20 cellular contexts compared by ENCODE assay signal in the genomic region with DNA sequence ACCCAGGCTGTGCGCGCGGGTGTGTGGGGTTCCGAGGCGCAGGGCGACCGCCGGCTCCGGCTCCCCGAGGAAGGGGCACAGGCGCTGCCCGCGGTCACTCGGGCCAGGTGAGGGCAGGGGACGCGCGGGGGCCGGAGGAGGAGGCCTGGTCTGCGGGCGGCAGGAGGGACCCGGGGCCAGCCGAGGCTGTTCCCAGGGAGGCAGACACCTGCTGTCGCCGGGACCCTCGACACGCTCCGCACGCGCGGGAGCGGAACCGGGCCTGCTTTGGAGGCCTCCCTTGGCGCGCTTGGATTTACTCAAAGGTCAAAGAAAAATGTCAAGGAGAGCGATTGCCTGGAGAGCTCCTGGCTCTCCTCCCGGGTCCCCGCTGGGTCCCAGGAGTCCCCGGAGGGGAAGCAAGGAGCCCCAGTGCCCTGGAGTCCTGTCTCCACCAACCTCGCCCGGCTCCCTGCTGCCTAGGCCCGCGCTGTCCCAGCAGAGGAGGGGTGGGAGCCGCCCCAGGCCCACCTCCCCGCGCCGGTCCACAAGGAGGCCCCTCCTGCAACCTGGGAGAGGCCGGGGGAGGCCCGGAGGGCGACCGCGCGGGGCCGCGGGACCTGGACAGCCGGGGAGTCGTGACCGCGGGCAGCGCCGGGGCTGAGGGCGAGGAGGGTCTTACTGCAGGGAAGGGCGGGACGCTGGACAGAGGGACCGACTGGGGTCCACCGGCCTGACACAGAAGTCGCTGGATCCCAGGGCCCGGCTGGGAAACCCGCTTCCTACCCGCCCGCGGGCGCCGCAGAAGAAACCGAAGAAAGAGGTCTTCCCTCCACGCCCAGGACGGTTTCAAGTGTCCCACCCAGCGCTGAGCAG.
DNase-seq lines count a peak whose midpoint lies in the region; ATAC-seq and TF ChIP-seq lines count a peak whose summit lies in the region.
"Had no signal": no experiment of that assay in that cellular context is flagged by ENCODE, and none has a peak within 500 bp of the region (broad histone marks: within the 10 kb centered on the region; RNA-seq: fewer than 3 reads in every experiment).

No MANE protein-coding gene starts in this region.

- no peak for TF ChIP-seq RAD21 in SK-N-SH (IDR thresholded peaks at IDR 0.05; ENCODE audit: low read length)

- H3K9ac ChIP-seq in SK-N-SH (no peak overlapping the region), NT2/D1 (ENCODE audit: insufficient read length, low read depth) (no peak overlapping the region)

- WGBS in SK-N-SH (ENCODE audit: low lambda C conversion rate): 92% methylated on average over 70 of the region's 77 CpGs

- no peak overlapping the region for H2AFZ ChIP-seq in SK-N-SH (ENCODE audit: low read depth)

- no peaks in the 10 kb centered on the region for H3K9me3 ChIP-seq in SK-N-SH
- no peaks in the 10 kb centered on the region for H3K9me3 ChIP-seq in NT2/D1 (ENCODE audit: insufficient read depth, low read length)
- no peaks in the 10 kb centered on the region for H3K9me3 ChIP-seq in effector memory CD4-positive, alpha-beta T cell (ENCODE audit: control insufficient read depth, low read length)
- H3K9me3 ChIP-seq: Caco-2, stomach had no signal

- H3K36me3 ChIP-seq in SK-N-SH (replicated peaks in 1 of 2; ENCODE audit: control insufficient read depth in 1 of 2, insufficient read depth in 2 of 2, low read length in 1 of 2) (peaks cover 6 to 26% of the 10 kb centered on the region in 2 experiments), NT2/D1 (ENCODE audit: insufficient read depth, insufficient read length, low read length) (no peaks in the 10 kb centered on the region)
- H3K36me3 ChIP-seq in effector memory CD4-positive, alpha-beta T cell (ENCODE audit: control insufficient read depth, insufficient read depth, low read length): no peaks in the 10 kb centered on the region

- H4K20me1 ChIP-seq in SK-N-SH (ENCODE audit: insufficient read depth): no peaks in the 10 kb centered on the region

- H3K27me3 ChIP-seq in SK-N-SH (ENCODE audit: insufficient read depth) (no peaks in the 10 kb centered on the region), NT2/D1 (ENCODE audit: insufficient read depth, insufficient read length) (peaks cover 97% of the 10 kb centered on the region)
- peaks cover 85% of the 10 kb centered on the region for H3K27me3 ChIP-seq in effector memory CD4-positive, alpha-beta T cell (replicated peaks; ENCODE audit: control insufficient read depth, insufficient read depth, low read length, poor library complexity, severe bottlenecking)

- H3K4me1 ChIP-seq in SK-N-SH (ENCODE audit: control insufficient read depth in 1 of 2, insufficient read depth in 2 of 2, low read depth in 1 of 2, low read length in 1 of 2): peaks cover 0 to 14% of the 10 kb centered on the region in 2 experiments; a peak in 2 of 4 replicates
- peaks cover 5% of the 10 kb centered on the region for H3K4me1 ChIP-seq in NT2/D1 (ENCODE audit: insufficient read depth, insufficient read length)
- peaks cover 28% of the 10 kb centered on the region for H3K4me1 ChIP-seq in effector memory CD4-positive, alpha-beta T cell (ENCODE audit: control insufficient read depth, insufficient read depth, low read length, poor library complexity, severe bottlenecking)

- no peak overlapping the region for H3K27ac ChIP-seq in SK-N-SH (ENCODE audit: low read depth in 2 of 2, low read length in 1 of 2)
- no peak overlapping the region for H3K27ac ChIP-seq in effector memory CD4-positive, alpha-beta T cell (ENCODE audit: insufficient read depth, low read length, poor library complexity, severe bottlenecking)
- H3K27ac ChIP-seq: 22Rv1 had no signal

- no peak for TF ChIP-seq CTCF in SK-N-SH (IDR thresholded peaks at IDR 0.05)

- peaks cover 8% of the 10 kb centered on the region for H3F3A ChIP-seq in SK-N-SH (replicated peaks; ENCODE audit: insufficient read depth)

- no peak overlapping the region for H3K4me2 ChIP-seq in SK-N-SH

- H3K79me2 ChIP-seq in SK-N-SH (ENCODE audit: insufficient read depth): peaks cover 5% of the 10 kb centered on the region; the same call in 1 of the 2 replicates

- intact Hi-C loops in posterior vena cava (cut with DNase I): no loop called here

- CTCF ChIA-PET in SK-N-SH (lab: Yijun Ruan, JAX): no interaction called here

- H3K4me3 ChIP-seq in SK-N-SH (ENCODE audit: low read depth in 2 of 2, low read length in 1 of 2): no peak overlapping the region
- peak overlapping the region; percentile 21 for H3K4me3 ChIP-seq in NT2/D1 (ENCODE audit: insufficient read length, low read depth)
- H3K4me3 ChIP-seq in effector memory CD4-positive, alpha-beta T cell (ENCODE audit: insufficient read depth, low read depth, low read length, poor library complexity, severe bottlenecking): no peak overlapping the region

- H3K9me2 ChIP-seq in SK-N-SH: no peaks in the 10 kb centered on the region

- no peak for TF ChIP-seq EP300 in SK-N-SH (IDR thresholded peaks at IDR 0.05; ENCODE audit: borderline replicate concordance in 1 of 2, low read depth in 1 of 2, low read length in 1 of 2)

- DNase-seq in SK-N-SH (peak; percentile 44), NT2/D1 (ENCODE audit: low read depth, low spot score) (no peak), left kidney (ENCODE audit: low read depth, low spot score) (peak; percentile 65), posterior vena cava (ENCODE audit: low spot score) (peak; percentile 63), DMS 273 (lab: John Stamatoyannopoulos, UW; ENCODE audit: unreplicated experiment) (no peak)
- DNase-seq in effector memory CD4-positive, alpha-beta T cell: no peak
- DNase-seq: activated CD4-positive, alpha-beta T cell treated with anti-CD3 and anti-CD28 coated beads, Interleukin-2, amount 10 ng/mL, durations not matched to agents 7 days and 5 days; activated naive CD4-positive, alpha-beta T cell; AML-193; EL; hippocampal formation; midbrain; NCI-H1105; NCI-H2081 treated with DMSO at 0.1 percent for 48 hours; stimulated activated CD4-positive, alpha-beta T cell treated with anti-CD3 and anti-CD28 coated beads, Interleukin-2, amount 100 ng/mL, for 24 hours; stomach had no signal

- POLR2A ChIA-PET in SK-N-SH (lab: Yijun Ruan, JAX): no interaction called here

- no peak for ATAC-seq in SK-N-SH treated with all-trans-retinoic acid at 6 μM for 48 hours
- ATAC-seq in HG03520 (IDR thresholded peaks at IDR 0.05; ENCODE audit: unreplicated experiment): no peak

TF ChIP-seq in SK-N-SH, 30 proteins besides CTCF, POLR2A, EP300 and RAD21 (continues in another document):
- TF ChIP-seq RFX5 (IDR thresholded peaks at IDR 0.05; ENCODE audit: low read length) (no peak), NFIC (IDR thresholded peaks at IDR 0.05; ENCODE audit: borderline replicate concordance) (no peak), SIN3A (IDR thresholded peaks at IDR 0.05; ENCODE audit: borderline replicate concordance, low read depth, low read length) (no peak), SMC3 (IDR thresholded peaks at IDR 0.05; ENCODE audit: low read depth, low read length) (no peak), ZBTB33 (IDR thresholded peaks at IDR 0.05; ENCODE audit: borderline replicate concordance, low read depth) (no peak), RXRA (IDR thresholded peaks at IDR 0.05; ENCODE audit: borderline replicate concordance, low read depth) (no peak)

TF ChIP-seq in SK-N-SH treated with all-trans-retinoic acid at 6 μM for 48 hours, 23 proteins besides CTCF, POLR2A, EP300 and RAD21 (continues in another document):
- no peak for TF ChIP-seq ZFP30 (CRISPR knock-in tag; IDR thresholded peaks at IDR 0.05)
- no peak for TF ChIP-seq CSDC2 (CRISPR knock-in tag; IDR thresholded peaks at IDR 0.05)
- TF ChIP-seq, protein P1, sequence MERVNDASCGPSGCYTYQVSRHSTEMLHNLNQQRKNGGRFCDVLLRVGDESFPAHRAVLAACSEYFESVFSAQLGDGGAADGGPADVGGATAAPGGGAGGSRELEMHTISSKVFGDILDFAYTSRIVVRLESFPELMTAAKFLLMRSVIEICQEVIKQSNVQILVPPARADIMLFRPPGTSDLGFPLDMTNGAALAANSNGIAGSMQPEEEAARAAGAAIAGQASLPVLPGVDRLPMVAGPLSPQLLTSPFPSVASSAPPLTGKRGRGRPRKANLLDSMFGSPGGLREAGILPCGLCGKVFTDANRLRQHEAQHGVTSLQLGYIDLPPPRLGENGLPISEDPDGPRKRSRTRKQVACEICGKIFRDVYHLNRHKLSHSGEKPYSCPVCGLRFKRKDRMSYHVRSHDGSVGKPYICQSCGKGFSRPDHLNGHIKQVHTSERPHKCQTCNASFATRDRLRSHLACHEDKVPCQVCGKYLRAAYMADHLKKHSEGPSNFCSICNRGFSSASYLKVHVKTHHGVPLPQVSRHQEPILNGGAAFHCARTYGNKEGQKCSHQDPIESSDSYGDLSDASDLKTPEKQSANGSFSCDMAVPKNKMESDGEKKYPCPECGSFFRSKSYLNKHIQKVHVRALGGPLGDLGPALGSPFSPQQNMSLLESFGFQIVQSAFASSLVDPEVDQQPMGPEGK (CRISPR knock-in tag; IDR thresholded peaks at IDR 0.05; ENCODE audit: borderline replicate concordance): no peak
- no peak for TF ChIP-seq OSR1 (CRISPR knock-in tag; IDR thresholded peaks at IDR 0.05)
- no peak for TF ChIP-seq ZNF8 (CRISPR knock-in tag; IDR thresholded peaks at IDR 0.05)
- no peak for TF ChIP-seq CSRNP3 (CRISPR knock-in tag; IDR thresholded peaks at IDR 0.05)
- no peak for TF ChIP-seq ZFP3 (CRISPR knock-in tag; IDR thresholded peaks at IDR 0.05)
- TF ChIP-seq ISL1 (CRISPR knock-in tag; IDR thresholded peaks at IDR 0.05): no peak
- TF ChIP-seq SNAI2 (CRISPR knock-in tag; IDR thresholded peaks at IDR 0.05): no peak
- TF ChIP-seq ZNF70 (CRISPR knock-in tag; IDR thresholded peaks at IDR 0.05): no peak
- TF ChIP-seq PPARA (CRISPR knock-in tag; IDR thresholded peaks at IDR 0.05; ENCODE audit: borderline replicate concordance): no peak
- TF ChIP-seq ZC3H10 (CRISPR knock-in tag; IDR thresholded peaks at IDR 0.05): no peak
- TF ChIP-seq BACH2 (CRISPR knock-in tag; IDR thresholded peaks at IDR 0.05; ENCODE audit: borderline replicate concordance): no peak
- no peak for TF ChIP-seq RARB (CRISPR knock-in tag; IDR thresholded peaks at IDR 0.05)
- no peak for TF ChIP-seq TCF4 (CRISPR knock-in tag; IDR thresholded peaks at IDR 0.05; ENCODE audit: borderline replicate concordance)
- no peak for TF ChIP-seq ZNF565 (CRISPR knock-in tag; conservative IDR thresholded peaks at IDR 0.05; ENCODE audit: low read depth)

Comparison
In these comparisons a context has a peak if more than half of its experiments do, and no peak if none do; other contexts are left out.
1. DNase-seq: peak in SK-N-SH (single experiment), left kidney (single experiment) and posterior vena cava (single experiment); none in NT2/D1 (single experiment), effector memory CD4-positive, alpha-beta T cell (0 of 3) and DMS 273 (single experiment).